1 cellular context compared by ENCODE assay signal in genomic region chr2:152335016-152335850, GRCh38.
TF ChIP-seq lines count a peak whose summit lies in the region.

FMNL2 (plus strand) TSS chr2:152335174.

TF ChIP-seq in HepG2, 621 proteins besides CTCF, POLR2A, EP300 and RAD21 (continued from another document and continues in another):
- TF ChIP-seq ZNF646 (CRISPR knock-in tag; IDR thresholded peaks at IDR 0.05) = no peak
- no peak for TF ChIP-seq ZNF550 (CRISPR knock-in tag; IDR thresholded peaks at IDR 0.05; ENCODE audit: borderline replicate concordance)
- TF ChIP-seq ZNF567 (CRISPR knock-in tag; IDR thresholded peaks at IDR 0.05; ENCODE audit: borderline replicate concordance) = no peak
- TF ChIP-seq ZNF740 (CRISPR knock-in tag; IDR thresholded peaks at IDR 0.05) = peak; percentile 67; the same call in 1 of the 2 replicates
- peak; percentile 95 for TF ChIP-seq ZNF547 (CRISPR knock-in tag; IDR thresholded peaks at IDR 0.05)
- TF ChIP-seq ZBTB42 (CRISPR knock-in tag; IDR thresholded peaks at IDR 0.05) = peak; percentile 45; the same call in 1 of the 2 replicates
- TF ChIP-seq ZNF256 (CRISPR knock-in tag; conservative IDR thresholded peaks at IDR 0.05) = no peak; the same call in 1 of the 2 replicates
- TF ChIP-seq ZNF510 (CRISPR knock-in tag; IDR thresholded peaks at IDR 0.05; ENCODE audit: low read depth) = peak; percentile 63; the same call in 1 of the 2 replicates
- TF ChIP-seq BHLHE40 (IDR thresholded peaks at IDR 0.05; ENCODE audit: low read length) = no peak
- TF ChIP-seq ZNF441 (CRISPR knock-in tag; IDR thresholded peaks at IDR 0.05; ENCODE audit: borderline replicate concordance) = peak; percentile 95
- TF ChIP-seq ZNF354B (CRISPR knock-in tag; IDR thresholded peaks at IDR 0.05) = no peak
- TF ChIP-seq PCBP1 (IDR thresholded peaks at IDR 0.05; ENCODE audit: borderline replicate concordance, low read depth, low read length) = no peak
- TF ChIP-seq ZKSCAN1 (IDR thresholded peaks at IDR 0.05; ENCODE audit: low read length) = no peak
- no peak for TF ChIP-seq ARNT (IDR thresholded peaks at IDR 0.05)
- no peak; the same call in none of the 2 replicates for TF ChIP-seq KDM5A (IDR thresholded peaks at IDR 0.05; ENCODE audit: borderline replicate concordance, low read length)
- 0 out of 2 replicates have a peak, but pooled peaks have one; percentile 62 for TF ChIP-seq ZSCAN29 (CRISPR knock-in tag; conservative IDR thresholded peaks at IDR 0.05)
- no peak for TF ChIP-seq ZBTB25 (CRISPR knock-in tag; IDR thresholded peaks at IDR 0.05)
- TF ChIP-seq ZFX (CRISPR knock-in tag; IDR thresholded peaks at IDR 0.05; ENCODE audit: low read depth) = peak; percentile 94
- no peak for TF ChIP-seq ZNF432 (CRISPR knock-in tag; IDR thresholded peaks at IDR 0.05; ENCODE audit: borderline replicate concordance)
- 0 out of 2 replicates have a peak, but pooled peaks have one; percentile 85 for TF ChIP-seq STAT6 (CRISPR knock-in tag; IDR thresholded peaks at IDR 0.05; ENCODE audit: borderline replicate concordance)
- peak; percentile 63 for TF ChIP-seq KMT2B (CRISPR knock-in tag; IDR thresholded peaks at IDR 0.05)
- TF ChIP-seq GMEB2 (CRISPR knock-in tag; IDR thresholded peaks at IDR 0.05; ENCODE audit: low read depth) = no peak
- TF ChIP-seq MYNN (CRISPR knock-in tag; IDR thresholded peaks at IDR 0.05; ENCODE audit: low read depth) = peak; percentile 79; the same call in 1 of the 2 replicates
- 0 out of 2 replicates have a peak, but pooled peaks have one; percentile 44 for TF ChIP-seq SP140L (CRISPR knock-in tag; IDR thresholded peaks at IDR 0.05; ENCODE audit: borderline replicate concordance)
- no peak for TF ChIP-seq ARID2 (CRISPR knock-in tag; IDR thresholded peaks at IDR 0.05; ENCODE audit: borderline replicate concordance)
- TF ChIP-seq GFI1 (CRISPR knock-in tag; IDR thresholded peaks at IDR 0.05; ENCODE audit: borderline replicate concordance) = peak; percentile 41; the same call in 1 of the 2 replicates
- TF ChIP-seq ZSCAN22 (CRISPR knock-in tag; IDR thresholded peaks at IDR 0.05) = no peak
- TF ChIP-seq ZNF563 (CRISPR knock-in tag; IDR thresholded peaks at IDR 0.05) = peak; percentile 77
- no peak for TF ChIP-seq ZNF660 (CRISPR knock-in tag; IDR thresholded peaks at IDR 0.05; ENCODE audit: borderline replicate concordance, low read depth)
- TF ChIP-seq RBAK (CRISPR knock-in tag; IDR thresholded peaks at IDR 0.05) = no peak
- TF ChIP-seq TGIF2 (CRISPR knock-in tag; IDR thresholded peaks at IDR 0.05) = peak; percentile 83; the same call in 1 of the 2 replicates
- 0 out of 2 replicates have a peak, but pooled peaks have one; percentile 9 for TF ChIP-seq DPF2 (CRISPR knock-in tag; IDR thresholded peaks at IDR 0.05; ENCODE audit: borderline replicate concordance, low read depth)
- no peak for TF ChIP-seq HNF1B (CRISPR knock-in tag; IDR thresholded peaks at IDR 0.05)
- no peak for TF ChIP-seq E2F5 (CRISPR knock-in tag; conservative IDR thresholded peaks at IDR 0.05)
- peak; percentile 98 for TF ChIP-seq ZNF782 (CRISPR knock-in tag; IDR thresholded peaks at IDR 0.05; ENCODE audit: borderline replicate concordance)
- no peak for TF ChIP-seq KDM6A (CRISPR knock-in tag; IDR thresholded peaks at IDR 0.05; ENCODE audit: low read depth)
- no peak for TF ChIP-seq GLMP (CRISPR knock-in tag; IDR thresholded peaks at IDR 0.05; ENCODE audit: borderline replicate concordance)
- 0 out of 2 replicates have a peak, but pooled peaks have one; percentile 14 for TF ChIP-seq REXO4 (CRISPR knock-in tag; IDR thresholded peaks at IDR 0.05; ENCODE audit: borderline replicate concordance)
- no peak for TF ChIP-seq ATF6 (CRISPR knock-in tag; conservative IDR thresholded peaks at IDR 0.05)
- no peak for TF ChIP-seq FOXP1 (IDR thresholded peaks at IDR 0.05)
- TF ChIP-seq FOXP1 (CRISPR knock-in tag; IDR thresholded peaks at IDR 0.05) = no peak
- TF ChIP-seq RFX3 (CRISPR knock-in tag; IDR thresholded peaks at IDR 0.05) = no peak
- TF ChIP-seq ZNF460 (CRISPR knock-in tag; IDR thresholded peaks at IDR 0.05; ENCODE audit: borderline replicate concordance) = no peak
